ENCODE assay signal across 10 cellular contexts in the genomic region with DNA sequence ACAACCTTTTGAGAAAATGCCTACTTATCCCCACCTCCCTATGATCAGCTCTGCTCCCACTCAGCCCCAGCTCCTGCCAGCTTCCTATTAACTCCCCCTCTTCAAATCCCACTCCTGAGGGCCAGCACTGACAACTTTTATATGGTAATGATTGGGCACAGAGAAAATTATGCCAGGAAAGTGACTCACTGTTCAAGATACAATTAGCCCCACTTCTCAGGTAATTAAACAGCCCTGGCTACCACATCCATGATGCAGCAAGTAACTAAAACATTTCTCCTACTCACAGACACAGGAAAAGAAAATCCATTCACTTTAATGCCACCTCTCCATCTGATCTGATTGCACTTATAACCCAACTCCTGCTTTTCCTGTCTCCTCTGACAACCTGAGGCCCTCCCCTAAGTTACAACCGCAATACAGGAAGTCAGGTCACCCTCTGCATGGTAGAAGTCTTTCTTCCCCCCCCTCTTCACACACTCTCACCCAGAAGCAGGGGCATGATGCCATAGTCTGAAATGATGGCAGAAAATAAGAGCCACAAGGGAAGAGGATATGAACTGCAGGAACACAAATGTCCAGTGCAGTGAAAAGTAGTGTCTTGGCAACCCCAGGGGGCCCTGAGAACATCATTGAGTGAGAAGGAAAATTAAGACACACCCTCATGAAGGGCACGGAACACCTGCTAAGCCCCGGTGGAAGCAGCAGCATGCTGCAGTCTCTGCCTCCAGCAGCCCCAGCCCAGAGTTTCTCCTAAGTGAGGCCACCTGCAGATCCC. TPM values are rescaled to one million over a fixed set of nuclear protein-coding genes. Genes with fewer than 3 reads are reported as not detected.
DNase-seq lines count a peak whose midpoint lies in the region; ATAC-seq and TF ChIP-seq lines count a peak whose summit lies in the region.
"Had no signal": no experiment of that assay in that cellular context is flagged by ENCODE, and none has a peak within 500 bp of the region (broad histone marks: within the 10 kb centered on the region; RNA-seq: fewer than 3 reads in every experiment).

No MANE protein-coding gene starts in this region.

- no peak for TF ChIP-seq CTCF in PC-3 (conservative IDR thresholded peaks at IDR 0.05; ENCODE audit: low read depth, low read length)
- TF ChIP-seq CTCF in colonic mucosa (IDR thresholded peaks at IDR 0.05) = no peak
- no peak for TF ChIP-seq CTCF in BE2C (IDR thresholded peaks at IDR 0.05; ENCODE audit: low read depth, low read length)

- H3F3A ChIP-seq in PC-3 (ENCODE audit: low read length, unreplicated experiment) = peaks cover 1% of the 10 kb centered on the region

- CTCF ChIA-PET in activated CD8-positive, alpha-beta memory T cell treated with anti-CD3 and anti-CD28 coated beads, Interleukin-2, amount 10 ng/mL, durations not matched to agents 7 days and 5 days (lab: Charles Lee) = interaction anchor here (0.7 kb wide), 1 partner anchor 18 kb away, joined by 4 read pairs; no protein-coding TSS in a partner anchor
- CTCF ChIA-PET in PC-3 (lab: Charles Lee) = interaction anchor here (0.9 kb wide), 1 partner anchor 940 kb away, joined by 4 read pairs; no protein-coding TSS in a partner anchor

- H3K4me1 Mint-ChIP-seq in activated CD8-positive, alpha-beta memory T cell treated with anti-CD3 and anti-CD28 coated beads, Interleukin-2, amount 10 ng/mL, durations not matched to agents 7 days and 5 days = peaks cover 59% of the 10 kb centered on the region
- H3K4me1 Mint-ChIP-seq in stimulated activated naive CD8-positive, alpha-beta T cell treated with anti-CD3 and anti-CD28 coated beads, Interleukin-15, Interleukin-2, amounts not matched to agents 100 ng/mL and 50 ng/mL, for 24 hours (ENCODE audit: low read depth) = peaks cover 82% of the 10 kb centered on the region

- intact Hi-C loops in PC-3 (cut with micrococcal nuclease) = loop anchor here (5.0 kb wide), 3 partner anchors 36 to 56 kb away; a partner anchor contains a TSS
- intact Hi-C loops in colonic mucosa (cut with DNase I) = no loop called here

- DNase-seq in activated CD8-positive, alpha-beta memory T cell treated with anti-CD3 and anti-CD28 coated beads, Interleukin-2, amount 10 ng/mL, durations not matched to agents 7 days and 5 days = peak; percentile 67
- DNase-seq in activated CD8-positive, alpha-beta memory T cell treated with anti-CD3 and anti-CD28 coated beads, Interleukin-2, amount 50 U/mL, for 48 hours = no peak
- DNase-seq in PC-3 (peak; percentile 42), colonic mucosa (peak; percentile 55), substantia nigra (lab: John Stamatoyannopoulos, UW) (no peak), BE2C (no peak), Ammon's horn (ENCODE audit: low spot score) (no peak)

- H3K27me3 ChIP-seq in PC-3 (ENCODE audit: low read length) (no peaks in the 10 kb centered on the region), colonic mucosa (no peaks in the 10 kb centered on the region), BE2C (no peaks in the 10 kb centered on the region)

- BruUV-seq in PC-3 (replicated peaks; lab: Mats Ljungman, UMichigan) = TSS peak; percentile 29

- H3K4me3 ChIP-seq in PC-3 (ENCODE audit: low read length) (no peak overlapping the region), colonic mucosa (no peak overlapping the region), BE2C (ENCODE audit: low read depth, low read length) (no peak overlapping the region)

- no peak overlapping the region for H2AFZ ChIP-seq in PC-3 (ENCODE audit: low read length)
- H2AFZ ChIP-seq: parathyroid adenoma had no signal

- H3K27ac Mint-ChIP-seq in activated CD8-positive, alpha-beta memory T cell treated with anti-CD3 and anti-CD28 coated beads, Interleukin-2, amount 10 ng/mL, durations not matched to agents 7 days and 5 days = peak overlapping the region; percentile 82
- peak overlapping the region; percentile 74 for H3K27ac Mint-ChIP-seq in stimulated activated naive CD8-positive, alpha-beta T cell treated with anti-CD3 and anti-CD28 coated beads, Interleukin-15, Interleukin-2, amounts not matched to agents 100 ng/mL and 50 ng/mL, for 24 hours

- H3K36me3 ChIP-seq in PC-3 (ENCODE audit: low read depth, low read length) = no peaks in the 10 kb centered on the region
- no peaks in the 10 kb centered on the region for H3K36me3 ChIP-seq in colonic mucosa
- H3K36me3 ChIP-seq in BE2C = no peaks in the 10 kb centered on the region

- H3K36me3 Mint-ChIP-seq in activated CD8-positive, alpha-beta memory T cell treated with anti-CD3 and anti-CD28 coated beads, Interleukin-2, amount 10 ng/mL, durations not matched to agents 7 days and 5 days = peaks cover 11% of the 10 kb centered on the region
- H3K36me3 Mint-ChIP-seq in stimulated activated naive CD8-positive, alpha-beta T cell treated with anti-CD3 and anti-CD28 coated beads, Interleukin-15, Interleukin-2, amounts not matched to agents 100 ng/mL and 50 ng/mL, for 24 hours (ENCODE audit: low read depth) = peaks cover 8% of the 10 kb centered on the region

- H3K27ac ChIP-seq in PC-3 (ENCODE audit: low read length) = peak overlapping the region; percentile 28
- H3K27ac ChIP-seq in colonic mucosa = peak overlapping the region; percentile 66
- no peak overlapping the region for H3K27ac ChIP-seq in substantia nigra (ENCODE audit: low read depth, low read length, poor library complexity, severe bottlenecking)
- H3K27ac ChIP-seq: C4-2B, parathyroid adenoma had no signal

- POLR2A ChIA-PET in PC-3 (lab: Charles Lee; ENCODE audit: unreplicated experiment) = no interaction called here

- H3K9ac ChIP-seq in PC-3 (ENCODE audit: low read length) = no peak overlapping the region
- peak overlapping the region in 1 of 2 donors; percentile 70 for H3K9ac ChIP-seq in colonic mucosa (ENCODE audit: low read depth in 2 of 2, low read length in 2 of 2)
- H3K9ac ChIP-seq: parathyroid adenoma had no signal

- H3K27me3 Mint-ChIP-seq in activated CD8-positive, alpha-beta memory T cell treated with anti-CD3 and anti-CD28 coated beads, Interleukin-2, amount 10 ng/mL, durations not matched to agents 7 days and 5 days = no peaks in the 10 kb centered on the region
- no peaks in the 10 kb centered on the region for H3K27me3 Mint-ChIP-seq in stimulated activated naive CD8-positive, alpha-beta T cell treated with anti-CD3 and anti-CD28 coated beads, Interleukin-15, Interleukin-2, amounts not matched to agents 100 ng/mL and 50 ng/mL, for 24 hours

- H3K9me3 Mint-ChIP-seq in activated CD8-positive, alpha-beta memory T cell treated with anti-CD3 and anti-CD28 coated beads, Interleukin-2, amount 10 ng/mL, durations not matched to agents 7 days and 5 days (ENCODE audit: low read depth) = no peaks in the 10 kb centered on the region
- H3K9me3 Mint-ChIP-seq in stimulated activated naive CD8-positive, alpha-beta T cell treated with anti-CD3 and anti-CD28 coated beads, Interleukin-15, Interleukin-2, amounts not matched to agents 100 ng/mL and 50 ng/mL, for 24 hours = no peaks in the 10 kb centered on the region

- H3K9me3 ChIP-seq in PC-3 (ENCODE audit: low read length) = no peaks in the 10 kb centered on the region
- no peaks in the 10 kb centered on the region for H3K9me3 ChIP-seq in colonic mucosa
- H3K9me3 ChIP-seq in BE2C = no peaks in the 10 kb centered on the region

- H3K4me2 ChIP-seq in PC-3 (ENCODE audit: low read length) = peak overlapping the region; percentile 25

- peak overlapping the region; percentile 34 for H3K4me3 Mint-ChIP-seq in activated CD8-positive, alpha-beta memory T cell treated with anti-CD3 and anti-CD28 coated beads, Interleukin-2, amount 10 ng/mL, durations not matched to agents 7 days and 5 days
- H3K4me3 Mint-ChIP-seq in stimulated activated naive CD8-positive, alpha-beta T cell treated with anti-CD3 and anti-CD28 coated beads, Interleukin-15, Interleukin-2, amounts not matched to agents 100 ng/mL and 50 ng/mL, for 24 hours = peak overlapping the region; percentile 39

- ATAC-seq in activated CD8-positive, alpha-beta memory T cell treated with anti-CD3 and anti-CD28 coated beads, Interleukin-2, amount 10 ng/mL, durations not matched to agents 7 days and 5 days = peak; percentile 63
- ATAC-seq in PC-3 = peak; percentile 45

- no peaks in the 10 kb centered on the region for H4K20me1 ChIP-seq in PC-3 (ENCODE audit: low read length)

- H3K79me2 ChIP-seq in PC-3 (ENCODE audit: low read length) = peaks cover 81% of the 10 kb centered on the region

- no peaks in the 10 kb centered on the region for H3K9me2 ChIP-seq in PC-3 (replicated peaks; ENCODE audit: low read length)

- peaks cover 51% of the 10 kb centered on the region for H3K4me1 ChIP-seq in PC-3 (ENCODE audit: insufficient read depth, low read length)
- H3K4me1 ChIP-seq in colonic mucosa = peaks cover 21% of the 10 kb centered on the region
- no peaks in the 10 kb centered on the region; the same call in 1 of the 2 replicates for H3K4me1 ChIP-seq in BE2C

RNA-seq across cellular contexts. Expression of a gene that starts 54.4 kb away (rescaled TPM):
- 10 to 100 TPM; 29.4 to 35.7 TPM for total RNA-seq in activated CD8-positive, alpha-beta memory T cell treated with anti-CD3 and anti-CD28 coated beads, Interleukin-2, amount 10 ng/mL, durations not matched to agents 7 days and 5 days
- total RNA-seq in PC-3 (2014; rRNA removed) (17.9 and 20.8 TPM in 2 replicates), colonic mucosa (10 to 100 TPM; 35.9 to 41.2 TPM)
- 14.0 TPM for polyA plus RNA-seq in BE2C (2012; ENCODE audit: insufficient read depth, insufficient read length, low read depth)

Comparison
In these comparisons a context has a peak if more than half of its experiments do, and no peak if none do; other contexts are left out.
1. DNase-seq: peak in activated CD8-positive, alpha-beta memory T cell treated with anti-CD3 and anti-CD28 coated beads, Interleukin-2, amount 10 ng/mL, durations not matched to agents 7 days and 5 days (single experiment), PC-3 (single experiment) and colonic mucosa (single experiment); none in activated CD8-positive, alpha-beta memory T cell treated with anti-CD3 and anti-CD28 coated beads, Interleukin-2, amount 50 U/mL, for 48 hours (single experiment), substantia nigra (0 of 49), BE2C (single experiment) and Ammon's horn (single experiment).